21 cellular contexts compared by ENCODE assay signal in the genomic region with DNA sequence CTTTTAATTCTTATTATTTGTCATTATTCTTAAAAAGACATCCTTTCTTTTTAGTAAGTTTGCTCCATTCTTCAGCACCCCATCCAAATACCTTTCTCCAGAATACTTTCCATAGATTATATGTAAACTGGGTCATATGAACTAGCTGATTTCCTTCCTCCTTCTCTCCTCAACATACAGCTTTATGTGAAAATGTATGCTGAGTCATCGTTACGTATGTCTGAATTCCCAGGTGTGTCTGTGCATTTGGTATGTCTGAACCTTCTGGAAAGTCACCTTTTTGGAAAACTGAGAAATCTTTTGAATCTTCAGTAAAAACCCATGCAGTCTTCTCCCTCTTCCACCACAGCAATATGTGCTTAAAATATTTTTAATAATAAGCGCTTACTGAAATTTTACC.
DNase-seq lines count a peak whose midpoint lies in the region; ATAC-seq, FAIRE-seq and TF ChIP-seq lines count a peak whose summit lies in the region.
"Had no signal": no experiment of that assay in that cellular context is flagged by ENCODE, and none has a peak within 500 bp of the region (broad histone marks: within the 10 kb centered on the region; RNA-seq: fewer than 3 reads in every experiment).

No MANE protein-coding gene starts in this region.

- CTCF ChIA-PET in A549 (lab: Yijun Ruan, JAX) (no interaction called here), H1 (lab: Charles Lee; ENCODE audit: partially characterized antibody) (interaction anchor here (1.0 kb wide), 1 partner anchor 320 kb away, joined by 3 read pairs; no protein-coding TSS in a partner anchor)
- CTCF ChIA-PET in CD4-positive, alpha-beta memory T cell (lab: Charles Lee; ENCODE audit: partially characterized antibody) = no interaction called here

- H4K20me1 ChIP-seq in H1 (replicated peaks in 1 of 2; ENCODE audit: control insufficient read depth in 1 of 2, insufficient read depth in 2 of 2, low read length in 2 of 2) = no peaks in the 10 kb centered on the region

- TF ChIP-seq CTCF in A549 (IDR thresholded peaks at IDR 0.05) (no peak), H1 (IDR thresholded peaks at IDR 0.05; ENCODE audit: control extremely low read depth in 1 of 3, insufficient read depth in 1 of 3, low read depth in 1 of 3, low read length in 3 of 3) (no peak), osteocyte (IDR thresholded peaks at IDR 0.05) (no peak)

- H3K4me1 Mint-ChIP-seq in osteocyte (ENCODE audit: unreplicated experiment) = peaks cover 62% of the 10 kb centered on the region
- no peaks in the 10 kb centered on the region for H3K4me1 Mint-ChIP-seq in CD4-positive, alpha-beta memory T cell
- H3K4me1 Mint-ChIP-seq: B cell had no signal

- H3K4me1 ChIP-seq in A549 = peaks cover 22% of the 10 kb centered on the region; the same call in 2 of the 3 replicates
- no peaks in the 10 kb centered on the region for H3K4me1 ChIP-seq in H1 (replicated peaks in 1 of 4; ENCODE audit: control insufficient read depth in 3 of 4, insufficient read depth in 4 of 4, low read length in 3 of 4)
- no peaks in the 10 kb centered on the region for H3K4me1 ChIP-seq in CD4-positive, alpha-beta memory T cell (ENCODE audit: insufficient read depth, low read length)

- H3K18ac ChIP-seq in H1 (ENCODE audit: extremely low read depth, low read length) = no peak overlapping the region

- no peak overlapping the region for H4K91ac ChIP-seq in H1 (replicated peaks; ENCODE audit: insufficient read length, low read length)

- POLR2A ChIA-PET in A549 (lab: Yijun Ruan, JAX) = no interaction called here
- POLR2A ChIA-PET in H1 (lab: Charles Lee; ENCODE audit: partially characterized antibody) = no interaction called here
- POLR2A ChIA-PET in CD4-positive, alpha-beta memory T cell (lab: Charles Lee; ENCODE audit: partially characterized antibody) = no interaction called here

- H3K36me3 ChIP-seq in SK-N-MC (ENCODE audit: insufficient read depth, low read length) (no peaks in the 10 kb centered on the region), H1 (ENCODE audit: control insufficient read depth in 2 of 4, insufficient read depth in 4 of 4, low read length in 3 of 4) (no peaks in the 10 kb centered on the region)
- no peaks in the 10 kb centered on the region for H3K36me3 ChIP-seq in CD4-positive, alpha-beta memory T cell (ENCODE audit: insufficient read depth, low read length)

- H2BK120ac ChIP-seq in H1 (replicated peaks; ENCODE audit: low read depth, low read length) = no peak overlapping the region

- H3K23me2 ChIP-seq in H1 (ENCODE audit: low read depth, low read length) = no peaks in the 10 kb centered on the region

- ATAC-seq in A549 = no peak
- ATAC-seq: CD8-positive, alpha-beta T cell had no signal

- no peaks in the 10 kb centered on the region for H3K36me3 Mint-ChIP-seq in osteocyte (ENCODE audit: unreplicated experiment)
- H3K36me3 Mint-ChIP-seq in CD4-positive, alpha-beta memory T cell = no peaks in the 10 kb centered on the region
- H3K36me3 Mint-ChIP-seq: CD8-positive, alpha-beta T cell had no signal

- H3K4me2 ChIP-seq in A549 = no peak overlapping the region
- no peak overlapping the region for H3K4me2 ChIP-seq in H1 (ENCODE audit: insufficient read depth in 1 of 2, low read depth in 2 of 2, low read length in 2 of 2)

- H3K27me3 ChIP-seq in H1 (replicated peaks in 1 of 4; ENCODE audit: control insufficient read depth in 3 of 4, extremely low read depth in 1 of 4, insufficient read depth in 3 of 4, low read length in 3 of 4) = no peaks in the 10 kb centered on the region
- no peaks in the 10 kb centered on the region for H3K27me3 ChIP-seq in CD4-positive, alpha-beta memory T cell (ENCODE audit: insufficient read depth, low read length)

- TF ChIP-seq POLR2A in A549 (IDR thresholded peaks at IDR 0.05; ENCODE audit: low read length) (no peak), H1 (IDR thresholded peaks at IDR 0.05; ENCODE audit: control extremely low read depth in 1 of 2, low read depth in 2 of 2, low read length in 2 of 2) (no peak)

- H2AK5ac ChIP-seq in H1 (ENCODE audit: low read depth, low read length) = no peak overlapping the region

- 90% methylated on average over 3 of the region's 3 CpGs for WGBS in A549 (ENCODE audit: missing lambda C conversion rate)
- whole genome bisulfite sequencing in H1 (ENCODE audit: extremely low coverage in 1 of 2, insufficient coverage in 1 of 2, insufficient read length in 1 of 2, insufficient replicate concordance in 2 of 2, low coverage in 1 of 2, low lambda C conversion rate in 2 of 2, missing lambda C conversion rate in 1 of 2), 2 experiments = 93% methylated on average over 3 of the region's 3 CpGs; no CpG with 5 or more reads in 1 of the 2 experiments

- H3K27ac Mint-ChIP-seq in osteocyte (ENCODE audit: unreplicated experiment) = peak overlapping the region; percentile 58
- H3K27ac Mint-ChIP-seq in CD4-positive, alpha-beta memory T cell = no peak overlapping the region
- H3K27ac Mint-ChIP-seq: B cell; CD8-positive, alpha-beta T cell; HFFc6 had no signal

- no peak overlapping the region for H3K4me3 ChIP-seq in A549
- no peak overlapping the region; the same call in 1 of the 2 replicates for H3K4me3 ChIP-seq in SK-N-MC
- H3K4me3 ChIP-seq in H1 (ENCODE audit: extremely low read depth in 1 of 4, insufficient read depth in 2 of 4, low read depth in 3 of 4, low read length in 4 of 4) = no peak overlapping the region
- no peak overlapping the region for H3K4me3 ChIP-seq in CD4-positive, alpha-beta memory T cell (ENCODE audit: low read length in 2 of 2)

- H3K27me3 Mint-ChIP-seq in osteocyte (ENCODE audit: unreplicated experiment) = no peaks in the 10 kb centered on the region
- H3K27me3 Mint-ChIP-seq in CD4-positive, alpha-beta memory T cell = peaks cover 0 to 2% of the 10 kb centered on the region in 2 donors

- H4K5ac ChIP-seq in H1 (ENCODE audit: insufficient read length, low read depth, low read length) = no peak overlapping the region

- H3K23ac ChIP-seq in H1 (ENCODE audit: insufficient read length) = no peak overlapping the region

- no peaks in the 10 kb centered on the region for H3K9me3 ChIP-seq in A549
- H3K9me3 ChIP-seq in SK-N-MC (ENCODE audit: low read depth, low read length) = no peaks in the 10 kb centered on the region
- no peaks in the 10 kb centered on the region for H3K9me3 ChIP-seq in H1 (ENCODE audit: insufficient read depth in 2 of 2, low read depth in 1 of 2, low read length in 1 of 2)
- H3K9me3 ChIP-seq in CD4-positive, alpha-beta memory T cell (ENCODE audit: control insufficient read depth in 1 of 2, low read length in 2 of 2) = no peaks in the 10 kb centered on the region

- H3K14ac ChIP-seq in H1 (ENCODE audit: insufficient read length) = no peak overlapping the region

- H3K4me3 Mint-ChIP-seq in osteocyte (ENCODE audit: unreplicated experiment) = no peak overlapping the region
- H3K4me3 Mint-ChIP-seq in CD4-positive, alpha-beta memory T cell = no peak overlapping the region
- H3K4me3 Mint-ChIP-seq: B cell; CD8-positive, alpha-beta T cell; HFFc6 had no signal

- no peak for TF ChIP-seq RAD21 in A549 (conservative IDR thresholded peaks at IDR 0.05 in 1 of 2, IDR thresholded peaks at IDR 0.05 in 1 of 2)
- TF ChIP-seq RAD21 in H1 (IDR thresholded peaks at IDR 0.05 in 1 of 2, conservative IDR thresholded peaks at IDR 0.05 in 1 of 2; ENCODE audit: low read depth in 2 of 2, low read length in 2 of 2) = no peak

- H2BK15ac ChIP-seq in H1 (ENCODE audit: low read length) = no peak overlapping the region

- H3K56ac ChIP-seq in H1 (replicated peaks; ENCODE audit: insufficient read length, low read depth, low read length) = no peak overlapping the region

- FAIRE-seq in A549 (lab: Jason Lieb, UNC) (no peak), H1 (lab: Jason Lieb, UNC) (no peak)
- FAIRE-seq: D721Med, G401.6, GM12892 had no signal

- no peak overlapping the region for H2BK5ac ChIP-seq in H1 (ENCODE audit: low read depth, low read length)

- no peaks in the 10 kb centered on the region for H3K79me2 ChIP-seq in H1 (ENCODE audit: control insufficient read depth in 1 of 2, insufficient read depth in 2 of 2, low read length in 2 of 2)

- intact Hi-C loops in CD4-positive, alpha-beta memory T cell (cut with micrococcal nuclease) = no loop called here

- no peak overlapping the region for H2BK20ac ChIP-seq in H1 (ENCODE audit: low read length)

- no peaks in the 10 kb centered on the region for H3K79me1 ChIP-seq in H1 (ENCODE audit: low read depth, low read length)

- no peak overlapping the region for H4K8ac ChIP-seq in H1 (ENCODE audit: extremely low read depth, insufficient read depth, low read length)

- TF ChIP-seq EP300 in A549 (IDR thresholded peaks at IDR 0.05) (no peak), H1 (IDR thresholded peaks at IDR 0.05; ENCODE audit: borderline replicate concordance in 1 of 2, low read depth in 2 of 2, low read length in 2 of 2) (no peak)

- no peaks in the 10 kb centered on the region for H3K9me3 Mint-ChIP-seq in osteocyte (ENCODE audit: unreplicated experiment)
- no peaks in the 10 kb centered on the region for H3K9me3 Mint-ChIP-seq in CD4-positive, alpha-beta memory T cell
- H3K9me3 Mint-ChIP-seq: CD8-positive, alpha-beta T cell; HFFc6 had no signal

- DNase-seq in A549 (ENCODE audit: low read depth in 1 of 2, low spot score in 1 of 2) = no peak
- DNase-seq in SK-N-MC (ENCODE audit: low read depth, low spot score) = no peak
- DNase-seq in H1 (ENCODE audit: low read depth in 1 of 2, low spot score in 2 of 2) = no peak
- no peak for DNase-seq in osteocyte (ENCODE audit: extremely low spot score, unreplicated experiment)
- no peak for DNase-seq in CD4-positive, alpha-beta memory T cell
- DNase-seq in C1 segment of cervical spinal cord (lab: John Stamatoyannopoulos, UW) = no peak
- DNase-seq in A172 (ENCODE audit: low spot score) = no peak
- DNase-seq: 8988T; CD8-positive, alpha-beta T cell; COR-L47; DMS153; DMS79 treated with DMSO at 0.1 percent for 48 hours; EL; GOT3; HCEC 1CT; HFFc6 had no signal

- H3K27ac ChIP-seq in A549 (no peak overlapping the region), SK-N-MC (peak overlapping the region; percentile 99), H1 (ENCODE audit: low read depth, low read length) (no peak overlapping the region)
- H3K27ac ChIP-seq in CD4-positive, alpha-beta memory T cell (ENCODE audit: low read depth, low read length) = no peak overlapping the region
- H3K27ac ChIP-seq: C4-2B had no signal

- H2BK12ac ChIP-seq in H1 (ENCODE audit: low read depth, low read length) = no peak overlapping the region

- no peak overlapping the region for H2AFZ ChIP-seq in H1 (ENCODE audit: low read length)

- H3K9ac ChIP-seq in SK-N-MC (ENCODE audit: insufficient read length) = peak overlapping the region; percentile 11
- no peak overlapping the region for H3K9ac ChIP-seq in H1 (replicated peaks in 1 of 4; ENCODE audit: extremely low read depth in 1 of 4, low read depth in 3 of 4, low read length in 3 of 4)

- no peak overlapping the region for H3K4ac ChIP-seq in H1 (replicated peaks; ENCODE audit: insufficient read length, low read depth, low read length)

TF ChIP-seq in A549, 52 proteins besides CTCF, POLR2A, EP300 and RAD21 (continues in another document):
- TF ChIP-seq ZFP36 (IDR thresholded peaks at IDR 0.05; ENCODE audit: borderline replicate concordance, partially characterized antibody) = no peak
- TF ChIP-seq NFE2L2 (conservative IDR thresholded peaks at IDR 0.05; ENCODE audit: low read length) = 0 out of 2 replicates have a peak, but pooled peaks have one; percentile 18

TF ChIP-seq in H1, 55 proteins besides CTCF, POLR2A, EP300 and RAD21 (continues in another document):
- TF ChIP-seq MAFK (IDR thresholded peaks at IDR 0.05; ENCODE audit: low read depth, low read length) = peak; percentile 53; the same call in 1 of the 2 replicates

Comparison
In these comparisons a context has a peak if more than half of its experiments do, and no peak if none do; other contexts are left out.
1. Of the 18 proteins assayed by ChIP-seq in both H1 and A549: peak only in H1: none; only in A549: none; in both: MAFK; in neither: 17.